Comparison of ENCODE assay signal across 12 cellular contexts in genomic region chr2:104854507-104855173, GRCh38. TPM values are rescaled to one million over a fixed set of nuclear protein-coding genes. Genes with fewer than 3 reads are reported as not detected.
DNase-seq lines count a peak whose midpoint lies in the region; ATAC-seq and TF ChIP-seq lines count a peak whose summit lies in the region.
"Had no signal": no experiment of that assay in that cellular context is flagged by ENCODE, and none has a peak within 500 bp of the region (broad histone marks: within the 10 kb centered on the region; RNA-seq: fewer than 3 reads in every experiment).

No MANE protein-coding gene starts in this region.

- H3K9me3 ChIP-seq in SK-N-MC (ENCODE audit: low read depth, low read length): no peaks in the 10 kb centered on the region
- H3K9me3 ChIP-seq: tibial nerve had no signal

- peaks cover 35% of the 10 kb centered on the region for H3K9me3 Mint-ChIP-seq in glutamatergic neuron (ENCODE audit: unreplicated experiment)

- peaks cover 49% of the 10 kb centered on the region for H3K27me3 Mint-ChIP-seq in glutamatergic neuron (ENCODE audit: unreplicated experiment)

- H3K4me3 ChIP-seq in SK-N-MC (peak overlapping the region; percentile 81), skin epidermis (peak overlapping the region in 5 of 7 experiments; percentile 5 to 49 (median 21))

- peak overlapping the region; percentile 98 for H3K4me3 Mint-ChIP-seq in glutamatergic neuron (ENCODE audit: unreplicated experiment)

- no peak overlapping the region for H3K27ac Mint-ChIP-seq in glutamatergic neuron (ENCODE audit: unreplicated experiment)

- H3K27ac ChIP-seq in SK-N-MC (no peak overlapping the region), skin epidermis (peak overlapping the region in 2 of 21 experiments; percentile 10 to 52)
- H3K27ac ChIP-seq: tibial nerve had no signal

- no peak for ATAC-seq in HG02642 (IDR thresholded peaks at IDR 0.05; ENCODE audit: poor library complexity, unreplicated experiment)
- no peak for ATAC-seq in left lobe of liver

- H3K4me1 Mint-ChIP-seq in glutamatergic neuron (ENCODE audit: low read depth, unreplicated experiment): peaks cover 22% of the 10 kb centered on the region

- DNase-seq in NCI-H1105 (lab: John Stamatoyannopoulos, UW) (peak; percentile 15), NCI-H1105 treated with DMSO at 0.1 percent for 48 hours (lab: John Stamatoyannopoulos, UW) (no peak), SK-N-MC (ENCODE audit: low read depth, low spot score) (no peak), glutamatergic neuron (no peak), left lobe of liver (ENCODE audit: low spot score) (no peak), occipital lobe (lab: John Stamatoyannopoulos, UW) (no peak)
- DNase-seq: SIG-M5 had no signal

- H3K36me3 ChIP-seq in SK-N-MC (ENCODE audit: insufficient read depth, low read length): no peaks in the 10 kb centered on the region
- H3K36me3 ChIP-seq: tibial nerve had no signal

- TF ChIP-seq CTCF in glutamatergic neuron (IDR thresholded peaks at IDR 0.05; ENCODE audit: partially characterized antibody, unreplicated experiment): no peak

- H3K9ac ChIP-seq in SK-N-MC (ENCODE audit: insufficient read length): no peak overlapping the region

- peaks cover 4% of the 10 kb centered on the region for H3K36me3 Mint-ChIP-seq in glutamatergic neuron (ENCODE audit: unreplicated experiment)

RNA-seq across cellular contexts. Expression of gene POU3F3, which starts 0.7 kb away (rescaled TPM):
- 0.54 TPM for total RNA-seq in glutamatergic neuron (ENCODE audit: unreplicated experiment)
- total RNA-seq in left lobe of liver: not detected
- total RNA-seq in occipital lobe: 274 TPM
- total RNA-seq: dermis microvascular lymphatic vessel endothelial cell, HT1080, tibial nerve had no signal

Comparison
In these comparisons a context has a peak if more than half of its experiments do, and no peak if none do; other contexts are left out.
1. RNA of gene POU3F3, which starts 0.7 kb away (total RNA-seq): 274 TPM in occipital lobe (single experiment); 0.54 TPM in glutamatergic neuron (single experiment) and not detected in left lobe of liver (single experiment); every median in the first group is over 100 times any median in the second.